Comparison of ENCODE assay signal across 14 cellular contexts in the genomic region with DNA sequence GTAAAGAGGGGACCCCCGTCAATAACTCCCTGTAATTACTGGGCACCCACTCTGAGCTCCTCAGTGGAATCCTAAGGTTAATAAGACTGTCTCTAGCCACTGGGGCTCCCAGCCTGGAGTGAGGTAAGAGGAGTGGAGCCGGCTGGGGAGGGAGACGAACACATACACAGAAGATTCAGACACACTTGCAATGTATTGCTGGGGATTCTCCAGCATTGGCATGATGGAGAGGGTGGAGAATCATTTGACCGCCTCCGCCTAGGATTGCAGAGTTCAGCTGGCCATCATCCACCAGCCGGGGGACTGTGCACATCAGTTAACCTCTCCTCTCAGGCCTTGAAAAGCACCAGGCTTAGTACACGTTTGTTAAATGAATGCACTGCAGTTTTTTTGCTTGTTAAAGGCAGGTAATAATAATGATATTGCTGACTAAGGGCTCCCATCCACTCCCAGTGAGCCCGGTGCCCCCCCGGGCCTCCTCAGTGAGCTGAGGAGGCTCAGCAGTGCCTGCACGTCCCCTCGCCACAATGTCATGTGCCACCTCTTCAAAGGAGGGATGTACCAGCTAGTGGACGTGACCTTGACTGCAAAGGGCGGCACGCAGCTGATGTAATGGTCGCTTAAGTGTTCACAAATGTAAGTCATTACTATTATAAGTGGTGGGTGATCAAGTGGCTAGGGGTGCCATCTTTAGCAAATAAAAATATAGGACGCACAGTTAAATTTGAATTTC. TPM values are rescaled to one million over a fixed set of nuclear protein-coding genes. Genes with fewer than 3 reads are reported as not detected.
"Had no signal": no experiment of that assay in that cellular context is flagged by ENCODE, and none has a peak within 500 bp of the region (broad histone marks: within the 10 kb centered on the region; RNA-seq: fewer than 3 reads in every experiment).

No MANE protein-coding gene starts in this region.

- H3K36me3 Mint-ChIP-seq: activated CD4-positive, alpha-beta memory T cell treated with anti-CD3 and anti-CD28 coated beads for 36 hours had no signal

- H3K4me3 ChIP-seq: cardiac muscle cell, left lung, right lobe of liver, SJCRH30, upper lobe of left lung had no signal

- DNase-seq: activated CD4-positive, alpha-beta memory T cell treated with anti-CD3 and anti-CD28 coated beads for 36 hours; activated CD4-positive, alpha-beta T cell treated with anti-CD3 and anti-CD28 coated beads for 1 hour; activated naive CD4-positive, alpha-beta T cell treated with Interleukin-2 at 50 U/mL for 16 hours; effector CD8-positive, alpha-beta T cell; head of caudate nucleus; right lobe of liver; SJCRH30; stimulated activated CD4-positive, alpha-beta T cell treated with anti-CD3 and anti-CD28 coated beads, Interleukin-12 subunit alpha, Interleukin-12 subunit beta, amount 100 ng/mL, for 4 hours; stimulated activated naive CD4-positive, alpha-beta T cell had no signal

- H3K9me3 Mint-ChIP-seq: activated CD4-positive, alpha-beta memory T cell treated with anti-CD3 and anti-CD28 coated beads for 36 hours; T-helper 2 cell treated with Interferon-gamma antibody and Interleukin-4, amounts not matched to agents 5 μg/mL and 100 μg/mL, for 36 hours had no signal

- H3K27me3 Mint-ChIP-seq: activated CD4-positive, alpha-beta memory T cell treated with anti-CD3 and anti-CD28 coated beads for 36 hours had no signal

- H3K4me3 Mint-ChIP-seq: activated CD4-positive, alpha-beta memory T cell treated with anti-CD3 and anti-CD28 coated beads for 36 hours; T-helper 2 cell treated with Interferon-gamma antibody and Interleukin-4, amounts not matched to agents 5 μg/mL and 100 μg/mL, for 36 hours had no signal

- H3K27ac Mint-ChIP-seq: activated CD4-positive, alpha-beta memory T cell treated with anti-CD3 and anti-CD28 coated beads for 36 hours; T-helper 2 cell treated with Interferon-gamma antibody and Interleukin-4, amounts not matched to agents 5 μg/mL and 100 μg/mL, for 36 hours had no signal

RNA-seq across cellular contexts. Expression of a gene that starts 26.5 kb away (rescaled TPM):
- total RNA-seq: activated CD4-positive, alpha-beta memory T cell treated with anti-CD3 and anti-CD28 coated beads for 36 hours; cardiac muscle cell; myocyte; right lobe of liver; SJCRH30 had no signal
- polyA plus RNA-seq: cardiac muscle cell had no signal

RNA-seq across cellular contexts. Expression of a gene that starts 37.6 kb away (rescaled TPM):
- total RNA-seq: activated CD4-positive, alpha-beta memory T cell treated with anti-CD3 and anti-CD28 coated beads for 36 hours; myocyte; right lobe of liver had no signal

RNA-seq across cellular contexts. Expression of a gene that starts 48.7 kb away (rescaled TPM):
- total RNA-seq: activated CD4-positive, alpha-beta memory T cell treated with anti-CD3 and anti-CD28 coated beads for 36 hours; myocyte; SJCRH30 had no signal
